Comparison of ENCODE assay signal across 18 cellular contexts in the genomic region with DNA sequence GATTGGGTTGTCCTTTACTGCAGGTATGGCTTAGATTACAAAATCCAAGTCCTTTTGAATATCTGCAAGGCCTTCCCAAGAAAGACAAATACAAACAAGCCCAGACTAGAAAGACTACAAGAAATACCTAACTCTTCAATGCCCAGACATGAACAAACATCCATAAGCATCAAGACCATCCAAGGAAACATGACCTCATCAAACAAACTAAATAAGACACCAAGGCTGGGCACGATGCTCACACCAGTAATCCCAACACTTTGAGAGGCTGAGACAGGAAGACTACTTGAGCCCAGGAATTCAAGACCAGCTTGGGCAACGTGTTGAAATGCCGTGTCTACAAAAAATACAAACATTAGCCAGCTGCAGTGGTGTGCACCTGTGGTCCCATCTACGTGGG.
"Had no signal": no experiment of that assay in that cellular context is flagged by ENCODE, and none has a peak within 500 bp of the region (broad histone marks: within the 10 kb centered on the region; RNA-seq: fewer than 3 reads in every experiment).

No MANE protein-coding gene starts in this region.

- H3K36me3 ChIP-seq: adrenal gland, tibial nerve, uterus had no signal

- H3K27ac ChIP-seq: adrenal gland, tibial nerve, uterus, WERI-Rb-1 had no signal

- DNase-seq: activated CD4-positive, alpha-beta T cell treated with anti-CD3 and anti-CD28 coated beads, Interleukin-2, amount 50 U/mL, for 4 hours; activated effector memory CD4-positive, alpha-beta T cell treated with anti-CD3 and anti-CD28 coated beads, Interleukin-2, amount 50 U/mL, for 16 hours; activated T-cell treated with anti-CD3 and anti-CD28 coated beads, Interleukin-2, amount 50 U/mL, for 72 hours; adrenal gland; effector CD4-positive, alpha-beta T cell; foreskin fibroblast; glutamatergic neuron; hypothalamus; islet precursor cell; occipital lobe; posterior cingulate gyrus; stimulated activated CD4-positive, alpha-beta T cell treated with anti-CD3 and anti-CD28 coated beads, Interleukin-2, amount 100 ng/mL, for 24 hours; stimulated activated naive CD8-positive, alpha-beta T cell treated with anti-CD3 and anti-CD28 coated beads, Interleukin-15, Interleukin-2, amounts not matched to agents 100 U/mL and 50 U/mL, for 24 hours; T-helper 2 cell; uterus; WERI-Rb-1 had no signal

- H3K9me3 Mint-ChIP-seq: activated naive CD4-positive, alpha-beta T cell treated with anti-CD3 and anti-CD28 coated beads, Interleukin-2, amount 50 U/mL, for 72 hours; activated T-cell treated with anti-CD3 and anti-CD28 coated beads, Interleukin-2, amount 50 U/mL, for 72 hours had no signal

- H3K27ac Mint-ChIP-seq: activated T-cell treated with anti-CD3 and anti-CD28 coated beads, Interleukin-2, amount 50 U/mL, for 72 hours had no signal

- H3K4me3 Mint-ChIP-seq: activated T-cell treated with anti-CD3 and anti-CD28 coated beads, Interleukin-2, amount 50 U/mL, for 72 hours had no signal

- H3K27me3 ChIP-seq: adrenal gland, tibial nerve, uterus had no signal

- H3K9me3 ChIP-seq: adrenal gland, tibial nerve, uterus had no signal

- ATAC-seq: activated naive CD4-positive, alpha-beta T cell treated with anti-CD3 and anti-CD28 coated beads, Interleukin-2, amount 50 U/mL, for 72 hours; activated T-cell treated with anti-CD3 and anti-CD28 coated beads, Interleukin-2, amount 50 U/mL, for 72 hours; stimulated activated naive CD8-positive, alpha-beta T cell treated with anti-CD3 and anti-CD28 coated beads, Interleukin-15, Interleukin-2, amounts not matched to agents 100 U/mL and 50 U/mL, for 24 hours had no signal

- H3K4me3 ChIP-seq: adrenal gland, tibial nerve, uterus had no signal
